ENCODE assay signal across 1 cellular context in the genomic region with DNA sequence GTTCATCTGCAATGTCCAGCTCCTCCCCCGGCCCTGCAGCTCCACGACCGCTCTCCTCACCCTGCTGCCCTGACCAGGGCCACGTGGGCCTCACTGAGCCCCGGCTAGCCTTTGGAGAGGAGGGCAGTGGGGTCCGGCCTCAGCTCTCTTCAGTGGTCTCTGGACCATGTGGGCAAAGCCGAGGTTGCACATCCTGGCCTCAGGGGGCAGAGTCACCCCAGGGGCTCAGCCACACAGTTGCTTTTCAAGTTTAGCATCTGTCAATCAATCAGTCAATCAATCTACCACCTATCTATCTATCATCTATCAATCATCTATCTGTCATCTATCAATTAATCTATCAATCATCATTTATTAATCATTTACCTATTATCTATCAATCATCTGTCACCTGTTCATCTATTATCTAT.
TF ChIP-seq lines count a peak whose summit lies in the region.

No MANE protein-coding gene starts in this region.

TF ChIP-seq in GM12878, 131 proteins besides CTCF, POLR2A, EP300 and RAD21:
- TF ChIP-seq, protein P1, sequence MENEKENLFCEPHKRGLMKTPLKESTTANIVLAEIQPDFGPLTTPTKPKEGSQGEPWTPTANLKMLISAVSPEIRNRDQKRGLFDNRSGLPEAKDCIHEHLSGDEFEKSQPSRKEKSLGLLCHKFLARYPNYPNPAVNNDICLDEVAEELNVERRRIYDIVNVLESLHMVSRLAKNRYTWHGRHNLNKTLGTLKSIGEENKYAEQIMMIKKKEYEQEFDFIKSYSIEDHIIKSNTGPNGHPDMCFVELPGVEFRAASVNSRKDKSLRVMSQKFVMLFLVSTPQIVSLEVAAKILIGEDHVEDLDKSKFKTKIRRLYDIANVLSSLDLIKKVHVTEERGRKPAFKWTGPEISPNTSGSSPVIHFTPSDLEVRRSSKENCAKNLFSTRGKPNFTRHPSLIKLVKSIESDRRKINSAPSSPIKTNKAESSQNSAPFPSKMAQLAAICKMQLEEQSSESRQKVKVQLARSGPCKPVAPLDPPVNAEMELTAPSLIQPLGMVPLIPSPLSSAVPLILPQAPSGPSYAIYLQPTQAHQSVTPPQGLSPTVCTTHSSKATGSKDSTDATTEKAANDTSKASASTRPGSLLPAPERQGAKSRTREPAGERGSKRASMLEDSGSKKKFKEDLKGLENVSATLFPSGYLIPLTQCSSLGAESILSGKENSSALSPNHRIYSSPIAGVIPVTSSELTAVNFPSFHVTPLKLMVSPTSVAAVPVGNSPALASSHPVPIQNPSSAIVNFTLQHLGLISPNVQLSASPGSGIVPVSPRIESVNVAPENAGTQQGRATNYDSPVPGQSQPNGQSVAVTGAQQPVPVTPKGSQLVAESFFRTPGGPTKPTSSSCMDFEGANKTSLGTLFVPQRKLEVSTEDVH (IDR thresholded peaks at IDR 0.05; ENCODE audit: low read depth, partially characterized antibody) = no peak
- TF ChIP-seq, protein P2, sequence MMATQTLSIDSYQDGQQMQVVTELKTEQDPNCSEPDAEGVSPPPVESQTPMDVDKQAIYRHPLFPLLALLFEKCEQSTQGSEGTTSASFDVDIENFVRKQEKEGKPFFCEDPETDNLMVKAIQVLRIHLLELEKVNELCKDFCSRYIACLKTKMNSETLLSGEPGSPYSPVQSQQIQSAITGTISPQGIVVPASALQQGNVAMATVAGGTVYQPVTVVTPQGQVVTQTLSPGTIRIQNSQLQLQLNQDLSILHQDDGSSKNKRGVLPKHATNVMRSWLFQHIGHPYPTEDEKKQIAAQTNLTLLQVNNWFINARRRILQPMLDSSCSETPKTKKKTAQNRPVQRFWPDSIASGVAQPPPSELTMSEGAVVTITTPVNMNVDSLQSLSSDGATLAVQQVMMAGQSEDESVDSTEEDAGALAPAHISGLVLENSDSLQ (IDR thresholded peaks at IDR 0.05) = peak; percentile 79
